Comparison of ENCODE assay signal across 1 cellular context in the genomic region with DNA sequence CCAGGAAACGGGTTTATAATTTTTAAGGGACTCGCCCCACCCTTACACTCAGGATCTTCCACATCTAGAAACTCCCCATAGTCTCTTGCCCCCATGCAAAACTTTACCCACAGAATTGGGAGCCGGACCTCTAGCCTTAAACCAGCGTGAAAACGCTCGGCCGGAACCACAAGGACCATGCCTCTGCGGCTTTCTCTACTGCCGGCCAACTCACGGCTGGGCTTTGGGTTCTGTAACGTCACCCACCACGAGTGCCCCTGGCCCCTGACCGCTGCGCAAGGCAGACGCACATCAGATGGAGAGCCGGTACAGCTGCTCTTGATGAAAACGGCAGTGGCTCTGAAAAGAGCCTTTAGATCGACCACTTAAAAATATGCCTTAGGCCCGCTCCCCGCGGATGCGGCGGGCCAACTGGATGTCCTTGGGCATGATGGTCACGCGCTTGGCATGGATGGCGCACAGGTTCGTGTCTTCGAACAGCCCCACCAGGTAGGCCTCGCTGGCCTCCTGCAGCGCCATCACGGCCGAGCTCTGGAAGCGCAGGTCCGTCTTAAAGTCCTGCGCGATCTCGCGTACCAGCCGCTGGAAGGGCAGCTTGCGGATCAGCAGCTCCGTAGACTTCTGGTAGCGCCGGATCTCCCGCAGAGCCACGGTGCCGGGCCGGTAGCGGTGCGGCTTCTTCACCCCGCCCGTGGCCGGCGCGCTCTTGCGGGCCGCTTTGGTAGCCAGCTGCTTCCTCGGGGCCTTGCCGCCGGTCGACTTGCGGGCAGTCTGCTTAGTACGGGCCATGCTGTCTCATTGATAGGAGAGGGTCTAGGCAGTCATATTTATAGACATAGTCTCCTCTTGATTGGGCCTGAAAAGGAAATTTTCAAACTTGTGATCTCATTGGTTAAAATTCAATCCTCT.
TF ChIP-seq lines count a peak whose summit lies in the region.

No MANE protein-coding gene starts in this region.

TF ChIP-seq in HepG2, 621 proteins besides CTCF, POLR2A, EP300 and RAD21:
- TF ChIP-seq NFYC (CRISPR knock-in tag; IDR thresholded peaks at IDR 0.05): peak; percentile 61
- TF ChIP-seq RBFOX2 (IDR thresholded peaks at IDR 0.05; ENCODE audit: low read depth, low read length): peak; percentile 78
- TF ChIP-seq MYC (CRISPR knock-in tag; IDR thresholded peaks at IDR 0.05; ENCODE audit: borderline replicate concordance): peak; percentile 31; the same call in 1 of the 2 replicates
- TF ChIP-seq PHF8 (CRISPR knock-in tag; IDR thresholded peaks at IDR 0.05): 0 out of 2 replicates have a peak, but pooled peaks have one; percentile 33
- peak; percentile 48 for TF ChIP-seq SAP130 (CRISPR knock-in tag; IDR thresholded peaks at IDR 0.05; ENCODE audit: low read depth)
- TF ChIP-seq TAF1 (CRISPR knock-in tag; IDR thresholded peaks at IDR 0.05): peak; percentile 43; the same call in 1 of the 2 replicates
- peak; percentile 75 for TF ChIP-seq HNRNPLL (IDR thresholded peaks at IDR 0.05; ENCODE audit: low read depth, low read length, poor library complexity, severe bottlenecking)
- peak; percentile 61 for TF ChIP-seq POLR2AphosphoS5 (IDR thresholded peaks at IDR 0.05; ENCODE audit: low read depth, low read length)
- TF ChIP-seq ZFX (CRISPR knock-in tag; IDR thresholded peaks at IDR 0.05; ENCODE audit: low read depth): peak; percentile 52
- peak; percentile 16; the same call in 1 of the 2 replicates for TF ChIP-seq MED1 (CRISPR knock-in tag; IDR thresholded peaks at IDR 0.05)
- TF ChIP-seq HNRNPL (IDR thresholded peaks at IDR 0.05; ENCODE audit: low read depth, low read length): 0 out of 2 replicates have a peak, but pooled peaks have one; percentile 17
- TF ChIP-seq, protein P1, sequence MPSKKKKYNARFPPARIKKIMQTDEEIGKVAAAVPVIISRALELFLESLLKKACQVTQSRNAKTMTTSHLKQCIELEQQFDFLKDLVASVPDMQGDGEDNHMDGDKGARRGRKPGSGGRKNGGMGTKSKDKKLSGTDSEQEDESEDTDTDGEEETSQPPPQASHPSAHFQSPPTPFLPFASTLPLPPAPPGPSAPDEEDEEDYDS (CRISPR knock-in tag; IDR thresholded peaks at IDR 0.05): peak; percentile 81
- peak; percentile 56 for TF ChIP-seq ZFY (CRISPR knock-in tag; IDR thresholded peaks at IDR 0.05)
- TF ChIP-seq, protein P2, sequence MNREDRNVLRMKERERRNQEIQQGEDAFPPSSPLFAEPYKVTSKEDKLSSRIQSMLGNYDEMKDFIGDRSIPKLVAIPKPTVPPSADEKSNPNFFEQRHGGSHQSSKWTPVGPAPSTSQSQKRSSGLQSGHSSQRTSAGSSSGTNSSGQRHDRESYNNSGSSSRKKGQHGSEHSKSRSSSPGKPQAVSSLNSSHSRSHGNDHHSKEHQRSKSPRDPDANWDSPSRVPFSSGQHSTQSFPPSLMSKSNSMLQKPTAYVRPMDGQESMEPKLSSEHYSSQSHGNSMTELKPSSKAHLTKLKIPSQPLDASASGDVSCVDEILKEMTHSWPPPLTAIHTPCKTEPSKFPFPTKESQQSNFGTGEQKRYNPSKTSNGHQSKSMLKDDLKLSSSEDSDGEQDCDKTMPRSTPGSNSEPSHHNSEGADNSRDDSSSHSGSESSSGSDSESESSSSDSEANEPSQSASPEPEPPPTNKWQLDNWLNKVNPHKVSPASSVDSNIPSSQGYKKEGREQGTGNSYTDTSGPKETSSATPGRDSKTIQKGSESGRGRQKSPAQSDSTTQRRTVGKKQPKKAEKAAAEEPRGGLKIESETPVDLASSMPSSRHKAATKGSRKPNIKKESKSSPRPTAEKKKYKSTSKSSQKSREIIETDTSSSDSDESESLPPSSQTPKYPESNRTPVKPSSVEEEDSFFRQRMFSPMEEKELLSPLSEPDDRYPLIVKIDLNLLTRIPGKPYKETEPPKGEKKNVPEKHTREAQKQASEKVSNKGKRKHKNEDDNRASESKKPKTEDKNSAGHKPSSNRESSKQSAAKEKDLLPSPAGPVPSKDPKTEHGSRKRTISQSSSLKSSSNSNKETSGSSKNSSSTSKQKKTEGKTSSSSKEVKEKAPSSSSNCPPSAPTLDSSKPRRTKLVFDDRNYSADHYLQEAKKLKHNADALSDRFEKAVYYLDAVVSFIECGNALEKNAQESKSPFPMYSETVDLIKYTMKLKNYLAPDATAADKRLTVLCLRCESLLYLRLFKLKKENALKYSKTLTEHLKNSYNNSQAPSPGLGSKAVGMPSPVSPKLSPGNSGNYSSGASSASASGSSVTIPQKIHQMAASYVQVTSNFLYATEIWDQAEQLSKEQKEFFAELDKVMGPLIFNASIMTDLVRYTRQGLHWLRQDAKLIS (CRISPR knock-in tag; IDR thresholded peaks at IDR 0.05): peak; percentile 71; the same call in 1 of the 2 replicates
- TF ChIP-seq, protein P3, sequence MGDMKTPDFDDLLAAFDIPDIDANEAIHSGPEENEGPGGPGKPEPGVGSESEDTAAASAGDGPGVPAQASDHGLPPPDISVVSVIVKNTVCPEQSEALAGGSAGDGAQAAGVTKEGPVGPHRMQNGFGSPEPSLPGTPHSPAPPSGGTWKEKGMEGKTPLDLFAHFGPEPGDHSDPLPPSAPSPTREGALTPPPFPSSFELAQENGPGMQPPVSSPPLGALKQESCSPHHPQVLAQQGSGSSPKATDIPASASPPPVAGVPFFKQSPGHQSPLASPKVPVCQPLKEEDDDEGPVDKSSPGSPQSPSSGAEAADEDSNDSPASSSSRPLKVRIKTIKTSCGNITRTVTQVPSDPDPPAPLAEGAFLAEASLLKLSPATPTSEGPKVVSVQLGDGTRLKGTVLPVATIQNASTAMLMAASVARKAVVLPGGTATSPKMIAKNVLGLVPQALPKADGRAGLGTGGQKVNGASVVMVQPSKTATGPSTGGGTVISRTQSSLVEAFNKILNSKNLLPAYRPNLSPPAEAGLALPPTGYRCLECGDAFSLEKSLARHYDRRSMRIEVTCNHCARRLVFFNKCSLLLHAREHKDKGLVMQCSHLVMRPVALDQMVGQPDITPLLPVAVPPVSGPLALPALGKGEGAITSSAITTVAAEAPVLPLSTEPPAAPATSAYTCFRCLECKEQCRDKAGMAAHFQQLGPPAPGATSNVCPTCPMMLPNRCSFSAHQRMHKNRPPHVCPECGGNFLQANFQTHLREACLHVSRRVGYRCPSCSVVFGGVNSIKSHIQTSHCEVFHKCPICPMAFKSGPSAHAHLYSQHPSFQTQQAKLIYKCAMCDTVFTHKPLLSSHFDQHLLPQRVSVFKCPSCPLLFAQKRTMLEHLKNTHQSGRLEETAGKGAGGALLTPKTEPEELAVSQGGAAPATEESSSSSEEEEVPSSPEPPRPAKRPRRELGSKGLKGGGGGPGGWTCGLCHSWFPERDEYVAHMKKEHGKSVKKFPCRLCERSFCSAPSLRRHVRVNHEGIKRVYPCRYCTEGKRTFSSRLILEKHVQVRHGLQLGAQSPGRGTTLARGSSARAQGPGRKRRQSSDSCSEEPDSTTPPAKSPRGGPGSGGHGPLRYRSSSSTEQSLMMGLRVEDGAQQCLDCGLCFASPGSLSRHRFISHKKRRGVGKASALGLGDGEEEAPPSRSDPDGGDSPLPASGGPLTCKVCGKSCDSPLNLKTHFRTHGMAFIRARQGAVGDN (CRISPR knock-in tag; IDR thresholded peaks at IDR 0.05): peak; percentile 41
- TF ChIP-seq POLR2G (IDR thresholded peaks at IDR 0.05; ENCODE audit: low read depth, low read length): peak; percentile 43; the same call in 1 of the 2 replicates
- TF ChIP-seq NFYB (CRISPR knock-in tag; IDR thresholded peaks at IDR 0.05): peak; percentile 48
